Comparison of ENCODE assay signal across 1 cellular context in genomic region chr7:26398436-26399308, GRCh38.
TF ChIP-seq lines count a peak whose summit lies in the region.

No MANE protein-coding gene starts in this region.

TF ChIP-seq in HEK293, 187 proteins besides CTCF, POLR2A, EP300 and RAD21 (continued from another document and continues in another):
- peak; percentile 49 for TF ChIP-seq ZNF341 (tag by site-specific recombination; IDR thresholded peaks at IDR 0.05; ENCODE audit: low read depth)
- peak; percentile 72 for TF ChIP-seq KLF17 (tag by site-specific recombination; IDR thresholded peaks at IDR 0.05)
- TF ChIP-seq ZNF629 (tag by site-specific recombination; IDR thresholded peaks at IDR 0.05): peak; percentile 47; the same call in 1 of the 2 replicates
- TF ChIP-seq, protein P1, sequence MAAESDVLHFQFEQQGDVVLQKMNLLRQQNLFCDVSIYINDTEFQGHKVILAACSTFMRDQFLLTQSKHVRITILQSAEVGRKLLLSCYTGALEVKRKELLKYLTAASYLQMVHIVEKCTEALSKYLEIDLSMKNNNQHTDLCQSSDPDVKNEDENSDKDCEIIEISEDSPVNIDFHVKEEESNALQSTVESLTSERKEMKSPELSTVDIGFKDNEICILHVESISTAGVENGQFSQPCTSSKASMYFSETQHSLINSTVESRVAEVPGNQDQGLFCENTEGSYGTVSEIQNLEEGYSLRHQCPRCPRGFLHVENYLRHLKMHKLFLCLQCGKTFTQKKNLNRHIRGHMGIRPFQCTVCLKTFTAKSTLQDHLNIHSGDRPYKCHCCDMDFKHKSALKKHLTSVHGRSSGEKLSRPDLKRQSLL (tag by site-specific recombination; IDR thresholded peaks at IDR 0.05): no peak
- peak; percentile 52 for TF ChIP-seq ZNF600 (tag by site-specific recombination; IDR thresholded peaks at IDR 0.05)
- peak; percentile 64; the same call in 1 of the 2 replicates for TF ChIP-seq ZBTB17 (tag by site-specific recombination; IDR thresholded peaks at IDR 0.05)
- TF ChIP-seq REPIN1 (tag by site-specific recombination; IDR thresholded peaks at IDR 0.05; ENCODE audit: low read depth): no peak
- TF ChIP-seq ZNF549 (tag by site-specific recombination; IDR thresholded peaks at IDR 0.05): no peak
- peak; percentile 60; the same call in 1 of the 2 replicates for TF ChIP-seq ZNF561 (tag by site-specific recombination; IDR thresholded peaks at IDR 0.05; ENCODE audit: borderline replicate concordance)
- TF ChIP-seq GLIS2 (tag by site-specific recombination; IDR thresholded peaks at IDR 0.05): peak; percentile 51; the same call in 1 of the 2 replicates
- peak; percentile 92 for TF ChIP-seq ZNF692 (tag by site-specific recombination; IDR thresholded peaks at IDR 0.05)
- TF ChIP-seq, protein P2, sequence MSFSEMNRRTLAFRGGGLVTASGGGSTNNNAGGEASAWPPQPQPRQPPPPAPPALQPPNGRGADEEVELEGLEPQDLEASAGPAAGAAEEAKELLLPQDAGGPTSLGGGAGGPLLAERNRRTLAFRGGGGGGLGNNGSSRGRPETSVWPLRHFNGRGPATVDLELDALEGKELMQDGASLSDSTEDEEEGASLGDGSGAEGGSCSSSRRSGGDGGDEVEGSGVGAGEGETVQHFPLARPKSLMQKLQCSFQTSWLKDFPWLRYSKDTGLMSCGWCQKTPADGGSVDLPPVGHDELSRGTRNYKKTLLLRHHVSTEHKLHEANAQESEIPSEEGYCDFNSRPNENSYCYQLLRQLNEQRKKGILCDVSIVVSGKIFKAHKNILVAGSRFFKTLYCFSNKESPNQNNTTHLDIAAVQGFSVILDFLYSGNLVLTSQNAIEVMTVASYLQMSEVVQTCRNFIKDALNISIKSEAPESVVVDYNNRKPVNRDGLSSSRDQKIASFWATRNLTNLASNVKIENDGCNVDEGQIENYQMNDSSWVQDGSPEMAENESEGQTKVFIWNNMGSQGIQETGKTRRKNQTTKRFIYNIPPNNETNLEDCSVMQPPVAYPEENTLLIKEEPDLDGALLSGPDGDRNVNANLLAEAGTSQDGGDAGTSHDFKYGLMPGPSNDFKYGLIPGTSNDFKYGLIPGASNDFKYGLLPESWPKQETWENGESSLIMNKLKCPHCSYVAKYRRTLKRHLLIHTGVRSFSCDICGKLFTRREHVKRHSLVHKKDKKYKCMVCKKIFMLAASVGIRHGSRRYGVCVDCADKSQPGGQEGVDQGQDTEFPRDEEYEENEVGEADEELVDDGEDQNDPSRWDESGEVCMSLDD (tag by site-specific recombination; IDR thresholded peaks at IDR 0.05): no peak
- TF ChIP-seq KLF9 (tag by site-specific recombination; IDR thresholded peaks at IDR 0.05; ENCODE audit: low read depth): peak; percentile 71
- TF ChIP-seq, protein P3, sequence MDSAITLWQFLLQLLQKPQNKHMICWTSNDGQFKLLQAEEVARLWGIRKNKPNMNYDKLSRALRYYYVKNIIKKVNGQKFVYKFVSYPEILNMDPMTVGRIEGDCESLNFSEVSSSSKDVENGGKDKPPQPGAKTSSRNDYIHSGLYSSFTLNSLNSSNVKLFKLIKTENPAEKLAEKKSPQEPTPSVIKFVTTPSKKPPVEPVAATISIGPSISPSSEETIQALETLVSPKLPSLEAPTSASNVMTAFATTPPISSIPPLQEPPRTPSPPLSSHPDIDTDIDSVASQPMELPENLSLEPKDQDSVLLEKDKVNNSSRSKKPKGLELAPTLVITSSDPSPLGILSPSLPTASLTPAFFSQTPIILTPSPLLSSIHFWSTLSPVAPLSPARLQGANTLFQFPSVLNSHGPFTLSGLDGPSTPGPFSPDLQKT (IDR thresholded peaks at IDR 0.05; ENCODE audit: borderline replicate concordance, low read depth, low read length): no peak
- TF ChIP-seq GFI1B (tag by site-specific recombination; IDR thresholded peaks at IDR 0.05): no peak
- peak; percentile 66; the same call in 1 of the 2 replicates for TF ChIP-seq KLF8 (tag by site-specific recombination; IDR thresholded peaks at IDR 0.05)
- TF ChIP-seq, protein P4, sequence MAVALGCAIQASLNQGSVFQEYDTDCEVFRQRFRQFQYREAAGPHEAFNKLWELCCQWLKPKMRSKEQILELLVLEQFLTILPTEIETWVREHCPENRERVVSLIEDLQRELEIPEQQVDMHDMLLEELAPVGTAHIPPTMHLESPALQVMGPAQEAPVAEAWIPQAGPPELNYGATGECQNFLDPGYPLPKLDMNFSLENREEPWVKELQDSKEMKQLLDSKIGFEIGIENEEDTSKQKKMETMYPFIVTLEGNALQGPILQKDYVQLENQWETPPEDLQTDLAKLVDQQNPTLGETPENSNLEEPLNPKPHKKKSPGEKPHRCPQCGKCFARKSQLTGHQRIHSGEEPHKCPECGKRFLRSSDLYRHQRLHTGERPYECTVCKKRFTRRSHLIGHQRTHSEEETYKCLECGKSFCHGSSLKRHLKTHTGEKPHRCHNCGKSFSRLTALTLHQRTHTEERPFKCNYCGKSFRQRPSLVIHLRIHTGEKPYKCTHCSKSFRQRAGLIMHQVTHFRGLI (tag by site-specific recombination; IDR thresholded peaks at IDR 0.05): peak; percentile 57
- TF ChIP-seq GLIS1 (tag by site-specific recombination; IDR thresholded peaks at IDR 0.05): no peak
- TF ChIP-seq ZIC2 (tag by site-specific recombination; IDR thresholded peaks at IDR 0.05): 0 out of 2 replicates have a peak, but pooled peaks have one; percentile 40
- TF ChIP-seq, protein P5, sequence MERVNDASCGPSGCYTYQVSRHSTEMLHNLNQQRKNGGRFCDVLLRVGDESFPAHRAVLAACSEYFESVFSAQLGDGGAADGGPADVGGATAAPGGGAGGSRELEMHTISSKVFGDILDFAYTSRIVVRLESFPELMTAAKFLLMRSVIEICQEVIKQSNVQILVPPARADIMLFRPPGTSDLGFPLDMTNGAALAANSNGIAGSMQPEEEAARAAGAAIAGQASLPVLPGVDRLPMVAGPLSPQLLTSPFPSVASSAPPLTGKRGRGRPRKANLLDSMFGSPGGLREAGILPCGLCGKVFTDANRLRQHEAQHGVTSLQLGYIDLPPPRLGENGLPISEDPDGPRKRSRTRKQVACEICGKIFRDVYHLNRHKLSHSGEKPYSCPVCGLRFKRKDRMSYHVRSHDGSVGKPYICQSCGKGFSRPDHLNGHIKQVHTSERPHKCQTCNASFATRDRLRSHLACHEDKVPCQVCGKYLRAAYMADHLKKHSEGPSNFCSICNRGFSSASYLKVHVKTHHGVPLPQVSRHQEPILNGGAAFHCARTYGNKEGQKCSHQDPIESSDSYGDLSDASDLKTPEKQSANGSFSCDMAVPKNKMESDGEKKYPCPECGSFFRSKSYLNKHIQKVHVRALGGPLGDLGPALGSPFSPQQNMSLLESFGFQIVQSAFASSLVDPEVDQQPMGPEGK (tag by site-specific recombination; IDR thresholded peaks at IDR 0.05): peak; percentile 73
- TF ChIP-seq ZNF221 (tag by site-specific recombination; IDR thresholded peaks at IDR 0.05; ENCODE audit: borderline replicate concordance): no peak
- no peak for TF ChIP-seq MZF1 (tag by site-specific recombination; IDR thresholded peaks at IDR 0.05; ENCODE audit: borderline replicate concordance)
- TF ChIP-seq SP2 (tag by site-specific recombination; IDR thresholded peaks at IDR 0.05): peak; percentile 36; the same call in 1 of the 2 replicates
- peak; percentile 67 for TF ChIP-seq ZBTB8A (tag by site-specific recombination; IDR thresholded peaks at IDR 0.05)
- no peak for TF ChIP-seq ZNF274 (IDR thresholded peaks at IDR 0.05; ENCODE audit: low read length)
- TF ChIP-seq ZNF274 (tag by site-specific recombination; IDR thresholded peaks at IDR 0.05; ENCODE audit: borderline replicate concordance): no peak
- TF ChIP-seq KLF16 (tag by site-specific recombination; IDR thresholded peaks at IDR 0.05): 0 out of 2 replicates have a peak, but pooled peaks have one; percentile 60
- TF ChIP-seq PRDM10 (tag by site-specific recombination; IDR thresholded peaks at IDR 0.05): peak; percentile 57
- TF ChIP-seq WT1 (tag by site-specific recombination; IDR thresholded peaks at IDR 0.05): peak; percentile 40; the same call in 1 of the 2 replicates
- 0 out of 2 replicates have a peak, but pooled peaks have one; percentile 18 for TF ChIP-seq ZNF639 (tag by site-specific recombination; IDR thresholded peaks at IDR 0.05)
- TF ChIP-seq ZNF837 (tag by site-specific recombination; IDR thresholded peaks at IDR 0.05): no peak
- TF ChIP-seq ZNF76 (tag by site-specific recombination; IDR thresholded peaks at IDR 0.05; ENCODE audit: borderline replicate concordance, low read depth): 0 out of 2 replicates have a peak, but pooled peaks have one; percentile 29
- no peak for TF ChIP-seq ZNF16 (tag by site-specific recombination; IDR thresholded peaks at IDR 0.05; ENCODE audit: low read depth)
- TF ChIP-seq, protein P6, sequence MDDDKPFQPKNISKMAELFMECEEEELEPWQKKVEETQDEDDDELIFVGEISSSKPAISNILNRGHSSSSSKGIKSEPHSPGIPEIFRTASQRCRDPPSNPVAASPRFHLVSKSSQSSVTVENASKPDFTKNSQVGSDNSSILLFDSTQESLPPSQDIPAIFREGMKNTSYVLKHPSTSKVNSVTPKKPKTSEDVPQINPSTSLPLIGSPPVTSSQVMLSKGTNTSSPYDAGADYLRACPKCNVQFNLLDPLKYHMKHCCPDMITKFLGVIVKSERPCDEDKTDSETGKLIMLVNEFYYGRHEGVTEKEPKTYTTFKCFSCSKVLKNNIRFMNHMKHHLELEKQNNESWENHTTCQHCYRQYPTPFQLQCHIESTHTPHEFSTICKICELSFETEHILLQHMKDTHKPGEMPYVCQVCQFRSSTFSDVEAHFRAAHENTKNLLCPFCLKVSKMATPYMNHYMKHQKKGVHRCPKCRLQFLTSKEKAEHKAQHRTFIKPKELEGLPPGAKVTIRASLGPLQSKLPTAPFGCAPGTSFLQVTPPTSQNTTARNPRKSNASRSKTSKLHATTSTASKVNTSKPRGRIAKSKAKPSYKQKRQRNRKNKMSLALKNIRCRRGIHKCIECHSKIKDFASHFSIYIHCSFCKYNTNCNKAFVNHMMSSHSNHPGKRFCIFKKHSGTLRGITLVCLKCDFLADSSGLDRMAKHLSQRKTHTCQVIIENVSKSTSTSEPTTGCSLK (tag by site-specific recombination; IDR thresholded peaks at IDR 0.05): no peak
- TF ChIP-seq ZFP37 (tag by site-specific recombination; IDR thresholded peaks at IDR 0.05): 0 out of 2 replicates have a peak, but pooled peaks have one; percentile 40
- TF ChIP-seq ZNF521 (tag by site-specific recombination; IDR thresholded peaks at IDR 0.05): no peak
- no peak for TF ChIP-seq ZNF138 (tag by site-specific recombination; IDR thresholded peaks at IDR 0.05; ENCODE audit: borderline replicate concordance)
- no peak for TF ChIP-seq ZNF664 (tag by site-specific recombination; IDR thresholded peaks at IDR 0.05)
- peak; percentile 82 for TF ChIP-seq ZFP69B (tag by site-specific recombination; IDR thresholded peaks at IDR 0.05)
- TF ChIP-seq ZXDB (tag by site-specific recombination; IDR thresholded peaks at IDR 0.05): peak; percentile 84
